1 cellular context compared by ENCODE assay signal in the genomic region with DNA sequence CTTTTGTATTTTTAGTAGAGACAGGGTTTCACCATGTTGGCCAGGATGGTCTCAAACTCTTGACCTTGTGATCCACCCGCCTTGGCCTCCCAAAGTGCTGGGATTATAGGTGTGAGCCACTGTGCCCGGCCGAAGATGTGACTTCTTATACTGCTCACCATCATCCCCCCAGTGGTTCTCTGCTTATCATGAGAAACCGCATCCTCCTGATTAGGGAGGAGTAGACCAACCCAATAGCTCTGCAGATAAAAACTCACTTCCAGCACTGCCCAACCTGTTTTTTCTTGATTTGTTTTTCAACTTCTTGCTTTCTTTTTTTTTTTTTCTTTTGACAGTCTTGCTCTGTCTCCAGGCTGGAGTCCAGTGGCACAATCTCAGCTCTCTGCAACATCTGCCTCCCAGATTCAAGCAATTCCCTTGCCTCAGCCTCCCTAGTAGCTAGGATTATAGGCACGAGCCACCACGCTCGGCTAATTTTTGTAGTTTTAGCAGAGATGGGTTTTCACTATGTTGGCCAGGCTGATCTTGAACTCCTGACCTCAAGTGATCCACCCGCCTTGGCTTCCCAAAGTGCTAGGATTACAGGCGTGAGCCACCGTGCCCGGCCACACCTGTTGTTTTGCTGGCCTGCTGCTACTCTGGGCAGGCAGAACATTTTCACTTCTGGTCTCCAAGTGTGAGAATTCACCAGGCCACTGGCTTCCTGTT.
TF ChIP-seq lines count a peak whose summit lies in the region.
"Not testable (repeated sequence)": the region's sequence is repeated elsewhere in the genome, so short reads cannot be mapped to it uniquely, and the experiment has no call there.

No MANE protein-coding gene starts in this region.

TF ChIP-seq in K562, 482 proteins besides CTCF, POLR2A, EP300 and RAD21 (continued from another document):
- peak; percentile 18; the same call in 1 of the 2 replicates for TF ChIP-seq NFE2 (IDR thresholded peaks at IDR 0.05; ENCODE audit: low read depth)
- peak; percentile 42; the same call in 1 of the 2 replicates for TF ChIP-seq MBD2 (IDR thresholded peaks at IDR 0.05; ENCODE audit: borderline replicate concordance, low read depth)
- TF ChIP-seq NR2C2 (CRISPR knock-in tag; IDR thresholded peaks at IDR 0.05); TEAD4 (CRISPR knock-in tag; IDR thresholded peaks at IDR 0.05; ENCODE audit: borderline replicate concordance); FOXM1 (CRISPR knock-in tag; IDR thresholded peaks at IDR 0.05; ENCODE audit: low read depth): not testable (repeated sequence)
- peak; percentile 26; the same call in 1 of the 2 replicates for TF ChIP-seq NR2C2 (tag; IDR thresholded peaks at IDR 0.05)
- peak; percentile 65; the same call in 1 of the 2 replicates for TF ChIP-seq TEAD4 (IDR thresholded peaks at IDR 0.05; ENCODE audit: low read length)
- peak in 1 of 2 experiments; percentile 90; a peak in 2 of 4 replicates for TF ChIP-seq HDAC1 (IDR thresholded peaks at IDR 0.05)
- 0 out of 2 replicates have a peak, but pooled peaks have one; percentile 72 for TF ChIP-seq GATAD2A (IDR thresholded peaks at IDR 0.05)
- peak; percentile 60; the same call in 1 of the 2 replicates for TF ChIP-seq NBN (IDR thresholded peaks at IDR 0.05; ENCODE audit: low read depth)
- 0 out of 2 replicates have a peak, but pooled peaks have one; percentile 22 for TF ChIP-seq DMBX1 (CRISPR knock-in tag; IDR thresholded peaks at IDR 0.05; ENCODE audit: borderline replicate concordance)
- TF ChIP-seq MECOM (CRISPR knock-in tag; IDR thresholded peaks at IDR 0.05), result peak; percentile 60; the same call in 1 of the 2 replicates
- TF ChIP-seq MTA2 (IDR thresholded peaks at IDR 0.05; ENCODE audit: low read depth), result 0 out of 2 replicates have a peak, but pooled peaks have one; percentile 38
- peak; percentile 61; the same call in 1 of the 2 replicates for TF ChIP-seq KLF16 (IDR thresholded peaks at IDR 0.05)
- TF ChIP-seq BCOR (IDR thresholded peaks at IDR 0.05), result peak; percentile 50; the same call in 1 of the 2 replicates
- peak; percentile 32; the same call in 1 of the 2 replicates for TF ChIP-seq PML (IDR thresholded peaks at IDR 0.05; ENCODE audit: low read length)
- 0 out of 2 replicates have a peak, but pooled peaks have one; percentile 52 for TF ChIP-seq ZSCAN29 (IDR thresholded peaks at IDR 0.05)
- peak; percentile 43; the same call in 1 of the 2 replicates for TF ChIP-seq ATF7 (IDR thresholded peaks at IDR 0.05)
- TF ChIP-seq BRD9 (IDR thresholded peaks at IDR 0.05; ENCODE audit: low read depth, partially characterized antibody), result peak; percentile 51
- peak; percentile 91 for TF ChIP-seq SMARCA4 (IDR thresholded peaks at IDR 0.05)
- TF ChIP-seq L3MBTL2 (IDR thresholded peaks at IDR 0.05), result peak; percentile 16; the same call in 1 of the 2 replicates
- TF ChIP-seq, protein P1, sequence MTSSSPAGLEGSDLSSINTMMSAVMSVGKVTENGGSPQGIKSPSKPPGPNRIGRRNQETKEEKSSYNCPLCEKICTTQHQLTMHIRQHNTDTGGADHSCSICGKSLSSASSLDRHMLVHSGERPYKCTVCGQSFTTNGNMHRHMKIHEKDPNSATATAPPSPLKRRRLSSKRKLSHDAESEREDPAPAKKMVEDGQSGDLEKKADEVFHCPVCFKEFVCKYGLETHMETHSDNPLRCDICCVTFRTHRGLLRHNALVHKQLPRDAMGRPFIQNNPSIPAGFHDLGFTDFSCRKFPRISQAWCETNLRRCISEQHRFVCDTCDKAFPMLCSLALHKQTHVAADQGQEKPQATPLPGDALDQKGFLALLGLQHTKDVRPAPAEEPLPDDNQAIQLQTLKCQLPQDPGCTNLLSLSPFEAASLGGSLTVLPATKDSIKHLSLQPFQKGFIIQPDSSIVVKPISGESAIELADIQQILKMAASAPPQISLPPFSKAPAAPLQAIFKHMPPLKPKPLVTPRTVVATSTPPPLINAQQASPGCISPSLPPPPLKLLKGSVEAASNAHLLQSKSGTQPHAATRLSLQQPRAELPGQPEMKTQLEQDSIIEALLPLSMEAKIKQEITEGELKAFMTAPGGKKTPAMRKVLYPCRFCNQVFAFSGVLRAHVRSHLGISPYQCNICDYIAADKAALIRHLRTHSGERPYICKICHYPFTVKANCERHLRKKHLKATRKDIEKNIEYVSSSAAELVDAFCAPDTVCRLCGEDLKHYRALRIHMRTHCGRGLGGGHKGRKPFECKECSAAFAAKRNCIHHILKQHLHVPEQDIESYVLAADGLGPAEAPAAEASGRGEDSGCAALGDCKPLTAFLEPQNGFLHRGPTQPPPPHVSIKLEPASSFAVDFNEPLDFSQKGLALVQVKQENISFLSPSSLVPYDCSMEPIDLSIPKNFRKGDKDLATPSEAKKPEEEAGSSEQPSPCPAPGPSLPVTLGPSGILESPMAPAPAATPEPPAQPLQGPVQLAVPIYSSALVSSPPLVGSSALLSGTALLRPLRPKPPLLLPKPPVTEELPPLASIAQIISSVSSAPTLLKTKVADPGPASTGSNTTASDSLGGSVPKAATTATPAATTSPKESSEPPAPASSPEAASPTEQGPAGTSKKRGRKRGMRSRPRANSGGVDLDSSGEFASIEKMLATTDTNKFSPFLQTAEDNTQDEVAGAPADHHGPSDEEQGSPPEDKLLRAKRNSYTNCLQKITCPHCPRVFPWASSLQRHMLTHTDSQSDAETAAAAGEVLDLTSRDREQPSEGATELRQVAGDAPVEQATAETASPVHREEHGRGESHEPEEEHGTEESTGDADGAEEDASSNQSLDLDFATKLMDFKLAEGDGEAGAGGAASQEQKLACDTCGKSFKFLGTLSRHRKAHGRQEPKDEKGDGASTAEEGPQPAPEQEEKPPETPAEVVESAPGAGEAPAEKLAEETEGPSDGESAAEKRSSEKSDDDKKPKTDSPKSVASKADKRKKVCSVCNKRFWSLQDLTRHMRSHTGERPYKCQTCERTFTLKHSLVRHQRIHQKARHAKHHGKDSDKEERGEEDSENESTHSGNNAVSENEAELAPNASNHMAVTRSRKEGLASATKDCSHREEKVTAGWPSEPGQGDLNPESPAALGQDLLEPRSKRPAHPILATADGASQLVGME (CRISPR knock-in tag; IDR thresholded peaks at IDR 0.05), result 0 out of 2 replicates have a peak, but pooled peaks have one; percentile 68
- peak; percentile 79; the same call in 1 of the 2 replicates for TF ChIP-seq ESRRA (IDR thresholded peaks at IDR 0.05; ENCODE audit: borderline replicate concordance, low read depth)
- TF ChIP-seq POLR2AphosphoS5 (IDR thresholded peaks at IDR 0.05; ENCODE audit: control insufficient read depth, insufficient read depth, low read depth, low read length), result peak; percentile 37; the same call in 1 of the 2 replicates
- TF ChIP-seq FOXM1 (IDR thresholded peaks at IDR 0.05; ENCODE audit: low read depth), result peak; percentile 40; the same call in 1 of the 2 replicates
- TF ChIP-seq, protein P2, sequence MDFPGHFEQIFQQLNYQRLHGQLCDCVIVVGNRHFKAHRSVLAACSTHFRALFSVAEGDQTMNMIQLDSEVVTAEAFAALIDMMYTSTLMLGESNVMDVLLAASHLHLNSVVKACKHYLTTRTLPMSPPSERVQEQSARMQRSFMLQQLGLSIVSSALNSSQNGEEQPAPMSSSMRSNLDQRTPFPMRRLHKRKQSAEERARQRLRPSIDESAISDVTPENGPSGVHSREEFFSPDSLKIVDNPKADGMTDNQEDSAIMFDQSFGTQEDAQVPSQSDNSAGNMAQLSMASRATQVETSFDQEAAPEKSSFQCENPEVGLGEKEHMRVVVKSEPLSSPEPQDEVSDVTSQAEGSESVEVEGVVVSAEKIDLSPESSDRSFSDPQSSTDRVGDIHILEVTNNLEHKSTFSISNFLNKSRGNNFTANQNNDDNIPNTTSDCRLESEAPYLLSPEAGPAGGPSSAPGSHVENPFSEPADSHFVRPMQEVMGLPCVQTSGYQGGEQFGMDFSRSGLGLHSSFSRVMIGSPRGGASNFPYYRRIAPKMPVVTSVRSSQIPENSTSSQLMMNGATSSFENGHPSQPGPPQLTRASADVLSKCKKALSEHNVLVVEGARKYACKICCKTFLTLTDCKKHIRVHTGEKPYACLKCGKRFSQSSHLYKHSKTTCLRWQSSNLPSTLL (IDR thresholded peaks at IDR 0.05), result 0 out of 2 replicates have a peak, but pooled peaks have one; percentile 33
- peak; percentile 48; the same call in 1 of the 2 replicates for TF ChIP-seq ELF4 (CRISPR knock-in tag; IDR thresholded peaks at IDR 0.05)
- peak; percentile 80 for TF ChIP-seq ZNF384 (IDR thresholded peaks at IDR 0.05; ENCODE audit: low read depth, low read length)
- TF ChIP-seq HDAC3 (IDR thresholded peaks at IDR 0.05; ENCODE audit: borderline replicate concordance, partially characterized antibody), result peak; percentile 16
- peak; percentile 68; the same call in 1 of the 2 replicates for TF ChIP-seq TAL1 (IDR thresholded peaks at IDR 0.05)
- peak; percentile 32; the same call in 1 of the 2 replicates for TF ChIP-seq FOSL1 (tag; conservative IDR thresholded peaks at IDR 0.05)
- peak; percentile 90 for TF ChIP-seq DPF2 (IDR thresholded peaks at IDR 0.05)
TF ChIP-seq in K562: peak in this region for 69; not testable (repeated sequence) for 413.
